Comparison of ENCODE assay signal across 1 cellular context in genomic region chr9:98234231-98234825, GRCh38.
TF ChIP-seq lines count a peak whose summit lies in the region.

No MANE protein-coding gene starts in this region.

TF ChIP-seq in K562, 482 proteins besides CTCF, POLR2A, EP300 and RAD21:
- no peak for TF ChIP-seq EZH2 (IDR thresholded peaks at IDR 0.05; ENCODE audit: borderline replicate concordance, low read depth, low read length)
- no peak for TF ChIP-seq HNRNPH1 (optimal IDR thresholded peaks at IDR 0.05; ENCODE audit: low read depth, low read length)
- TF ChIP-seq JUND (IDR thresholded peaks at IDR 0.05; ENCODE audit: borderline replicate concordance, low read depth, low read length) = no peak
- TF ChIP-seq JUND (tag; IDR thresholded peaks at IDR 0.05; ENCODE audit: borderline replicate concordance, low read depth, low read length) = 0 out of 3 replicates have a peak, but pooled peaks have one; percentile 16
- no peak for TF ChIP-seq PBX2 (CRISPR knock-in tag; IDR thresholded peaks at IDR 0.05; ENCODE audit: low read depth)
- peak; percentile 31; the same call in 1 of the 2 replicates for TF ChIP-seq PBX2 (tag; conservative IDR thresholded peaks at IDR 0.05; ENCODE audit: low read depth)
- no peak for TF ChIP-seq ZMIZ1 (IDR thresholded peaks at IDR 0.05; ENCODE audit: low read depth in 2 of 2, low read length in 2 of 2)
- TF ChIP-seq MEIS2 (IDR thresholded peaks at IDR 0.05; ENCODE audit: partially characterized antibody) = peak; percentile 46
- no peak for TF ChIP-seq PRMT5 (CRISPR knock-in tag; IDR thresholded peaks at IDR 0.05)
- peak; percentile 37; the same call in 1 of the 2 replicates for TF ChIP-seq FOXM1 (IDR thresholded peaks at IDR 0.05; ENCODE audit: low read depth)
- no peak for TF ChIP-seq FOXM1 (CRISPR knock-in tag; IDR thresholded peaks at IDR 0.05; ENCODE audit: low read depth)
- TF ChIP-seq TFE3 (CRISPR knock-in tag; IDR thresholded peaks at IDR 0.05) = no peak
- no peak for TF ChIP-seq HMG20A (CRISPR knock-in tag; conservative IDR thresholded peaks at IDR 0.05)
- TF ChIP-seq HMBOX1 (IDR thresholded peaks at IDR 0.05) = peak; percentile 25; the same call in 1 of the 2 replicates
- TF ChIP-seq HDAC8 (tag; IDR thresholded peaks at IDR 0.05) = no peak
- no peak for TF ChIP-seq DLX4 (CRISPR knock-in tag; IDR thresholded peaks at IDR 0.05)
- TF ChIP-seq E2F4 (CRISPR knock-in tag; IDR thresholded peaks at IDR 0.05; ENCODE audit: low read depth) = no peak
- TF ChIP-seq SP1 (CRISPR knock-in tag; IDR thresholded peaks at IDR 0.05) = 0 out of 2 replicates have a peak, but pooled peaks have one; percentile 42
